Comparison of ENCODE assay signal across 8 cellular contexts in the genomic region with DNA sequence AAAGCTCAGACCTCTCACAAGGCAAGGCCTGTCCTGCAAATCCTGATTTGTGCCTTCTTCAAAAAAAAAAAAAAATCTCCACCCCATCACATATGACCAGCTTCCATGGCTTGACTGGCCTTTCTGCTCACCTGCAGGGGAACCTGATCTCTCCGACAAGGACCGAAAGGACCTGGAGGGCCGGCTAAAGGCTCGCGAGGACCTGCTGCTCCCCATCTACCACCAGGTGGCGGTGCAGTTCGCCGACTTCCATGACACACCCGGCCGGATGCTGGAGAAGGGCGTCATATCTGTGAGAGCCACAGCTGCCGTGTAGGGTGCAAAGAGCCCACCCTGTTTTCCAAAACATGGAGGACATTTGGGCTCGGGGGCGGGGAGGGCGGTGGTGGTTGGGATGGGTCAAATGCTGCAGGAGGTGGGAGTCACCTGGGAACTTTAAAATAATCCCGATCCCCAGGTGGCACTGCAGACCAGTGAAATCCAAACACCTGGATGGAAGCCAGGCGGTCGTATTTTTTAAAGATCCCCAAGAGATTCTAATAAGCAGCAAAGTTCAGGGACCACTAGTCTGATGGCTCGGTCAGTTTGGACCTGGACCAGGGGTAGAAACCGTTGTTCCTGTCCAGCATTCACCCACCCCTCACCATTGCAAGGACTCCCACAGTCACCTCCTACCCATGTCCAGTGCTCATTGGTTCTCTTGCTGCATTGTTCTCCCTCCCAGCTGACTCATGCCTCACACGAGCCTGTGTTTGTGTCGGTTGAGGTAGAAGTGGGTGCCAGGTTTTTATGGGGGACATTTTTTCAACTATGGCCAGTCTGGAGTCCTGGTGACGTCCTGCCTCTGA.
A peak's percentile ranks its signal among the peaks of the same experiment; 100 is the strongest.
DNase-seq lines count a peak whose midpoint lies in the region; ATAC-seq and TF ChIP-seq lines count a peak whose summit lies in the region.

No MANE protein-coding gene starts in this region.

- DNase-seq in GDM1 (lab: John Stamatoyannopoulos, UW) (peak; percentile 9), LoVo (ENCODE audit: low spot score) (peak; percentile 91), RWPE2 (ENCODE audit: low spot score) (peak; percentile 74), astrocyte of the hippocampus (ENCODE audit: low read depth, low spot score) (peak; percentile 56)
- DNase-seq in stimulated activated CD4-positive, alpha-beta T cell treated with anti-CD3 and anti-CD28 coated beads, Interleukin-15, amount 100 ng/mL, for 48 hours (ENCODE audit: low read depth in 2 of 2), result peak; percentile 11 to 44

- ATAC-seq in RWPE2 (ENCODE audit: low read depth) (peak; percentile 79), HG03378 (IDR thresholded peaks at IDR 0.05; ENCODE audit: unreplicated experiment) (no peak), GM21786 (IDR thresholded peaks at IDR 0.05; ENCODE audit: unreplicated experiment) (no peak)

- H3K4me1 ChIP-seq in RWPE2 (ENCODE audit: insufficient read depth, poor library complexity, severe bottlenecking) (no peaks in the 10 kb centered on the region), iPS-15b (ENCODE audit: control insufficient read depth, insufficient read depth, low read length) (no peaks in the 10 kb centered on the region)

- H3K27me3 ChIP-seq in RWPE2 (ENCODE audit: insufficient read depth, poor library complexity, severe bottlenecking) (no peaks in the 10 kb centered on the region), iPS-15b (ENCODE audit: control insufficient read depth, insufficient read depth, low read length) (no peaks in the 10 kb centered on the region)

- H3K4me3 ChIP-seq in RWPE2 (ENCODE audit: severe bottlenecking) (no peak overlapping the region), iPS-15b (ENCODE audit: low read depth, low read length) (peak overlapping the region; percentile 19)

- H3K27ac ChIP-seq in RWPE2 (ENCODE audit: poor library complexity, severe bottlenecking), result no peak overlapping the region

- H3K36me3 ChIP-seq in RWPE2 (ENCODE audit: low read depth), result no peaks in the 10 kb centered on the region
- peaks cover 9% of the 10 kb centered on the region for H3K36me3 ChIP-seq in iPS-15b (ENCODE audit: control insufficient read depth, insufficient read depth, low read length)

- no peak overlapping the region for H3K9ac ChIP-seq in iPS-15b (ENCODE audit: low read depth, low read length)

- H3K9me3 ChIP-seq in RWPE2 (ENCODE audit: severe bottlenecking) (no peaks in the 10 kb centered on the region), iPS-15b (ENCODE audit: control insufficient read depth, insufficient read depth, low read length) (no peaks in the 10 kb centered on the region)

- TF ChIP-seq CTCF in RWPE2 (IDR thresholded peaks at IDR 0.05; ENCODE audit: poor library complexity, severe bottlenecking), result peak; percentile 79

Comparison
In these comparisons a context has a peak if more than half of its experiments do, and no peak if none do; other contexts are left out.
1. DNase-seq: peak in every context shown above with its lines; median percentile 91 in LoVo; 74 in RWPE2; 56 in astrocyte of the hippocampus; 28 in stimulated activated CD4-positive, alpha-beta T cell treated with anti-CD3 and anti-CD28 coated beads, Interleukin-15, amount 100 ng/mL, for 48 hours; 9 in GDM1.